In genomic region chr11:57792060-57792541, GRCh38 we compare ENCODE assay signal across 8 cellular contexts. TPM values are rescaled to one million over a fixed set of nuclear protein-coding genes. Genes with fewer than 3 reads are reported as not detected.
DNase-seq lines count a peak whose midpoint lies in the region; ATAC-seq lines count a peak whose summit lies in the region.

No MANE protein-coding gene starts in this region.

- H3K36me3 Mint-ChIP-seq in activated naive CD4-positive, alpha-beta T cell treated with anti-CD3 and anti-CD28 coated beads, Interleukin-2, amount 50 U/mL, for 72 hours: no peaks in the 10 kb centered on the region

- peak overlapping the region; percentile 75 to 84 for H3K27ac Mint-ChIP-seq in activated naive CD4-positive, alpha-beta T cell treated with anti-CD3 and anti-CD28 coated beads, Interleukin-2, amount 50 U/mL, for 72 hours

- DNase-seq in SKM-1 treated with dmso at 0.1 percent for 144 hours (lab: John Stamatoyannopoulos, UW; ENCODE audit: unreplicated experiment): peak; percentile 97
- DNase-seq in activated naive CD4-positive, alpha-beta T cell treated with anti-CD3 and anti-CD28 coated beads, Interleukin-2, amount 50 U/mL, for 72 hours (ENCODE audit: low spot score in 2 of 2): peak; percentile 72 to 80
- peak; percentile 79 for DNase-seq in kidney tubule cell (ENCODE audit: low spot score)
- peak; percentile 49 to 65 (median 62) for DNase-seq in stimulated activated CD4-positive, alpha-beta T cell treated with anti-CD3 and anti-CD28 coated beads, TNF-alpha, amount 100 ng/mL, for 48 hours (ENCODE audit: low read depth in 3 of 3)
- DNase-seq in NCI-H2171 treated with DMSO at 0.1 percent for 48 hours (lab: John Stamatoyannopoulos, UW): no peak
- DNase-seq in cerebellar nuclear complex (lab: John Stamatoyannopoulos, UW): no peak

- ATAC-seq in GM18511 (IDR thresholded peaks at IDR 0.05; ENCODE audit: unreplicated experiment) (peak; percentile 83), HG02938 (IDR thresholded peaks at IDR 0.05; ENCODE audit: unreplicated experiment) (peak; percentile 94)
- peak; percentile 95 to 98 for ATAC-seq in activated naive CD4-positive, alpha-beta T cell treated with anti-CD3 and anti-CD28 coated beads, Interleukin-2, amount 50 U/mL, for 72 hours

- H3K9me3 Mint-ChIP-seq in activated naive CD4-positive, alpha-beta T cell treated with anti-CD3 and anti-CD28 coated beads, Interleukin-2, amount 50 U/mL, for 72 hours: no peaks in the 10 kb centered on the region

RNA-seq across cellular contexts. Expression of gene CTNND1, which starts 30.5 kb away (rescaled TPM):
- 10 to 100 TPM; 10.4 to 19.7 TPM for total RNA-seq in activated naive CD4-positive, alpha-beta T cell treated with anti-CD3 and anti-CD28 coated beads, Interleukin-2, amount 50 U/mL, for 72 hours

RNA-seq across cellular contexts. Expression of gene BTBD18, which starts 40.5 kb away (rescaled TPM):
- total RNA-seq in activated naive CD4-positive, alpha-beta T cell treated with anti-CD3 and anti-CD28 coated beads, Interleukin-2, amount 50 U/mL, for 72 hours: not detected

RNA-seq across cellular contexts. Expression of gene SELENOH, which starts 50.8 kb away (rescaled TPM):
- total RNA-seq in activated naive CD4-positive, alpha-beta T cell treated with anti-CD3 and anti-CD28 coated beads, Interleukin-2, amount 50 U/mL, for 72 hours: 100 to 1,000 TPM; 156 to 237 TPM

Comparison
In these comparisons a context has a peak if more than half of its experiments do, and no peak if none do; other contexts are left out.
1. DNase-seq: peak in SKM-1 treated with dmso at 0.1 percent for 144 hours (single experiment), activated naive CD4-positive, alpha-beta T cell treated with anti-CD3 and anti-CD28 coated beads, Interleukin-2, amount 50 U/mL, for 72 hours (2 of 2), kidney tubule cell (single experiment) and stimulated activated CD4-positive, alpha-beta T cell treated with anti-CD3 and anti-CD28 coated beads, TNF-alpha, amount 100 ng/mL, for 48 hours (3 of 3); none in NCI-H2171 treated with DMSO at 0.1 percent for 48 hours (single experiment) and cerebellar nuclear complex (0 of 2).
2. Peak in every context shown above with its lines, with median percentiles within 50 percentile points of each other: ATAC-seq.